25 cellular contexts compared by ENCODE assay signal in genomic region chr3:29011441-29011840, GRCh38.
"Had no signal": no experiment of that assay in that cellular context is flagged by ENCODE, and none has a peak within 500 bp of the region (broad histone marks: within the 10 kb centered on the region; RNA-seq: fewer than 3 reads in every experiment).

No MANE protein-coding gene starts in this region.

- H3K27me3 Mint-ChIP-seq: effector memory CD8-positive, alpha-beta T cell; naive thymus-derived CD4-positive, alpha-beta T cell; progenitor cell of endocrine pancreas; type B pancreatic cell had no signal

- H3K4me2 ChIP-seq: smooth muscle cell had no signal

- ATAC-seq: effector memory CD8-positive, alpha-beta T cell; naive thymus-derived CD4-positive, alpha-beta T cell; pancreas; sciatic nerve; stimulated activated effector memory CD8-positive, alpha-beta T cell treated with anti-CD3 and anti-CD28 coated beads, Interleukin-12 subunit alpha, Interleukin-12 subunit beta, amount 100 ng/mL, for 72 hours had no signal

- H3K36me3 Mint-ChIP-seq: immature natural killer cell; mesothelial cell of epicardium; naive thymus-derived CD4-positive, alpha-beta T cell; stimulated activated effector memory CD8-positive, alpha-beta T cell treated with anti-CD3 and anti-CD28 coated beads, Interleukin-12 subunit alpha, Interleukin-12 subunit beta, amount 100 ng/mL, for 72 hours; type B pancreatic cell had no signal

- H3K27ac ChIP-seq: esophagus squamous epithelium, neutrophil, pancreas, right atrium auricular region, testis, tibial artery had no signal

- H3K36me3 ChIP-seq: esophagus squamous epithelium, neutrophil, pancreas, right atrium auricular region, tibial artery had no signal

- H3K4me3 ChIP-seq: esophagus squamous epithelium, lung, pancreas, right atrium auricular region, smooth muscle cell, testis, tibial artery had no signal

- DNase-seq: cortex of kidney; effector memory CD8-positive, alpha-beta T cell; erythroblast; esophagus squamous epithelium; hypothalamus; immature natural killer cell; mesenchymal stem cell; naive thymus-derived CD4-positive, alpha-beta T cell; pancreas; stimulated activated CD4-positive, alpha-beta T cell treated with anti-CD3 and anti-CD28 coated beads, Interleukin-2, amount 100 ng/mL, for 24 hours; stimulated activated CD4-positive, alpha-beta T cell treated with anti-CD3 and anti-CD28 coated beads, Interleukin-4, amount 100 ng/mL, for 24 hours; stimulated activated naive CD4-positive, alpha-beta T cell treated with Interleukin-2 at 50 U/mL for 16 hours; substantia nigra; testis; tibial artery had no signal

- H3K4me3 Mint-ChIP-seq: effector memory CD8-positive, alpha-beta T cell; immature natural killer cell; mesothelial cell of epicardium; naive thymus-derived CD4-positive, alpha-beta T cell; nephron; stimulated activated effector memory CD8-positive, alpha-beta T cell treated with anti-CD3 and anti-CD28 coated beads, Interleukin-12 subunit alpha, Interleukin-12 subunit beta, amount 100 ng/mL, for 72 hours; type B pancreatic cell had no signal

- H3K4me1 Mint-ChIP-seq: immature natural killer cell; mesothelial cell of epicardium; naive thymus-derived CD4-positive, alpha-beta T cell; nephron; stimulated activated effector memory CD8-positive, alpha-beta T cell treated with anti-CD3 and anti-CD28 coated beads, Interleukin-12 subunit alpha, Interleukin-12 subunit beta, amount 100 ng/mL, for 72 hours had no signal

- H3K9me3 ChIP-seq: esophagus squamous epithelium, neutrophil, pancreas, right atrium auricular region, testis, tibial artery had no signal

- H3K27me3 ChIP-seq: esophagus squamous epithelium, neutrophil, pancreas, right atrium auricular region, testis, tibial artery had no signal

- H3K27ac Mint-ChIP-seq: effector memory CD8-positive, alpha-beta T cell; immature natural killer cell; mesothelial cell of epicardium; naive thymus-derived CD4-positive, alpha-beta T cell; nephron; progenitor cell of endocrine pancreas; stimulated activated effector memory CD8-positive, alpha-beta T cell treated with anti-CD3 and anti-CD28 coated beads, Interleukin-12 subunit alpha, Interleukin-12 subunit beta, amount 100 ng/mL, for 72 hours; type B pancreatic cell had no signal

- H3K9me3 Mint-ChIP-seq: mesothelial cell of epicardium; nephron; stimulated activated effector memory CD8-positive, alpha-beta T cell treated with anti-CD3 and anti-CD28 coated beads, Interleukin-12 subunit alpha, Interleukin-12 subunit beta, amount 100 ng/mL, for 72 hours had no signal

- H3K4me1 ChIP-seq: esophagus squamous epithelium, pancreas, right atrium auricular region, testis, tibial artery had no signal
